Comparison of ENCODE assay signal across 23 cellular contexts in the genomic region with DNA sequence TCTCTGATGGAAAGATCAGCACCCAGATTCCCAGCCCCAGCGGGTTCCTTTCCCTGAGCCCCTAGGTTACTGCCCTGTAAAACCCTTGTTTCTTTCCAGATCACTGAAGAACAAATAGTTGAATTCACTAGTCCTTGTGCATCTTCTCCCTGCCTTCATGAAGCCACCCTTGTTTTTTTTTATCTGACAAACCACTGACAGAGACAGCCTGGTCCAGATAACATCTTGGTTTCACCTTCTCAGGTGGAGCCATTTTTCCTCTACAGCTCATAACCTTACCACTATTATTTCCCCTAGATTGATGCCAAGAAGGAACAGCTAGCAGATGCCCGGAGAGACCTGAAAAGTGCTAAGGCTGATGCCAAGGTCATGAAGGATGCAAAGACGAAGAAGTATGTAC. TPM values are rescaled to one million over a fixed set of nuclear protein-coding genes. Genes with fewer than 3 reads are reported as not detected.
DNase-seq lines count a peak whose midpoint lies in the region; ATAC-seq, FAIRE-seq and TF ChIP-seq lines count a peak whose summit lies in the region.
"Had no signal": no experiment of that assay in that cellular context is flagged by ENCODE, and none has a peak within 500 bp of the region (broad histone marks: within the 10 kb centered on the region; RNA-seq: fewer than 3 reads in every experiment).

No MANE protein-coding gene starts in this region.

- peaks cover 6% of the 10 kb centered on the region for H3K4me1 Mint-ChIP-seq in activated CD4-positive, alpha-beta T cell treated with anti-CD3 and anti-CD28 coated beads for 36 hours
- no peaks in the 10 kb centered on the region for H3K4me1 Mint-ChIP-seq in memory B cell

- CTCF ChIA-PET in activated CD4-positive, alpha-beta T cell treated with anti-CD3 and anti-CD28 coated beads for 36 hours (lab: Charles Lee) = interaction anchor here (0.5 to 1.6 kb wide), 6 partner anchors 13 to 135 kb away, joined by 3 to 9 read pairs (median 6); no protein-coding TSS in a partner anchor

- H3K36me3 Mint-ChIP-seq in activated CD4-positive, alpha-beta T cell treated with anti-CD3 and anti-CD28 coated beads for 36 hours (ENCODE audit: low read depth) = peaks cover 49% of the 10 kb centered on the region
- peaks cover 6 to 17% of the 10 kb centered on the region in 2 donors for H3K36me3 Mint-ChIP-seq in activated naive CD4-positive, alpha-beta T cell treated with anti-CD3 and anti-CD28 coated beads, Interleukin-2, amount 50 U/mL, for 72 hours
- H3K36me3 Mint-ChIP-seq in memory B cell = peaks cover 35% of the 10 kb centered on the region

- FAIRE-seq in HTR-8/SVneo (lab: Jason Lieb, UNC) = peak; percentile 54
- FAIRE-seq: H1 had no signal

- H3K9me3 Mint-ChIP-seq in activated CD4-positive, alpha-beta T cell treated with anti-CD3 and anti-CD28 coated beads for 36 hours (ENCODE audit: low read depth) = no peaks in the 10 kb centered on the region
- H3K9me3 Mint-ChIP-seq in activated naive CD4-positive, alpha-beta T cell treated with anti-CD3 and anti-CD28 coated beads, Interleukin-2, amount 50 U/mL, for 72 hours = no peaks in the 10 kb centered on the region
- H3K9me3 Mint-ChIP-seq in memory B cell = no peaks in the 10 kb centered on the region

- H3K27ac Mint-ChIP-seq in activated CD4-positive, alpha-beta T cell treated with anti-CD3 and anti-CD28 coated beads for 36 hours = peak overlapping the region; percentile 64
- H3K27ac Mint-ChIP-seq in activated naive CD4-positive, alpha-beta T cell treated with anti-CD3 and anti-CD28 coated beads, Interleukin-2, amount 50 U/mL, for 72 hours = peak overlapping the region; percentile 22 to 62
- H3K27ac Mint-ChIP-seq in memory B cell = peak overlapping the region; percentile 70

- ATAC-seq in activated CD4-positive, alpha-beta T cell treated with anti-CD3 and anti-CD28 coated beads for 36 hours = no peak
- no peak for ATAC-seq in activated naive CD4-positive, alpha-beta T cell treated with anti-CD3 and anti-CD28 coated beads, Interleukin-2, amount 50 U/mL, for 72 hours
- no peak for ATAC-seq in memory B cell (ENCODE audit: low read depth)
- ATAC-seq: left lung; sciatic nerve; stimulated activated naive CD8-positive, alpha-beta T cell treated with anti-CD3 and anti-CD28 coated beads, Interleukin-15, Interleukin-2, amounts not matched to agents 100 U/mL and 50 U/mL, for 24 hours had no signal

- TF ChIP-seq CTCF in GM10266 (IDR thresholded peaks at IDR 0.05; ENCODE audit: control insufficient read depth, insufficient read depth, low read depth, missing control alignments) = no peak

- intact Hi-C loops in activated CD4-positive, alpha-beta T cell treated with anti-CD3 and anti-CD28 coated beads for 36 hours (cut with DNase I, micrococcal nuclease) = no loop called here

- H3K27me3 Mint-ChIP-seq in activated CD4-positive, alpha-beta T cell treated with anti-CD3 and anti-CD28 coated beads for 36 hours = no peaks in the 10 kb centered on the region
- no peaks in the 10 kb centered on the region for H3K27me3 Mint-ChIP-seq in memory B cell
- H3K27me3 Mint-ChIP-seq: progenitor cell of endocrine pancreas had no signal

- H3K4me3 Mint-ChIP-seq in activated CD4-positive, alpha-beta T cell treated with anti-CD3 and anti-CD28 coated beads for 36 hours = no peak overlapping the region
- no peak overlapping the region for H3K4me3 Mint-ChIP-seq in memory B cell

- POLR2A ChIA-PET in activated CD4-positive, alpha-beta T cell treated with anti-CD3 and anti-CD28 coated beads for 36 hours (lab: Charles Lee) = no interaction called here

- no peak for DNase-seq in activated CD4-positive, alpha-beta T cell treated with anti-CD3 and anti-CD28 coated beads for 36 hours
- no peak for DNase-seq in activated CD4-positive, alpha-beta T cell treated with anti-CD3 and anti-CD28 coated beads for 48 hours
- no peak for DNase-seq in HTR-8/SVneo (ENCODE audit: insufficient read length, low spot score)
- no peak for DNase-seq in activated naive CD4-positive, alpha-beta T cell treated with anti-CD3 and anti-CD28 coated beads, Interleukin-2, amount 50 U/mL, for 72 hours (ENCODE audit: low spot score in 2 of 2)
- DNase-seq in memory B cell (ENCODE audit: low spot score in 2 of 2) = no peak
- DNase-seq in effector CD4-positive, alpha-beta T cell = no peak
- DNase-seq in NCI-H1694 (lab: John Stamatoyannopoulos, UW) = no peak
- DNase-seq in GM10266 (ENCODE audit: extremely low spot score) = no peak
- DNase-seq: 8988T; activated CD8-positive, alpha-beta memory T cell treated with anti-CD3 and anti-CD28 coated beads, Interleukin-2, amount 50 U/mL, for 48 hours; activated gamma-delta T cell treated with Interleukin-2 at 50 U/mL for 16 hours; central memory CD4-positive, alpha-beta T cell; dermis blood vessel endothelial cell; DMS153; left lung; NCI-H1436 treated with DMSO at 0.1 percent for 48 hours; NCI-H2107; NCI-H446 treated with DMSO at 0.1 percent for 48 hours; stimulated activated naive CD8-positive, alpha-beta T cell treated with anti-CD3 and anti-CD28 coated beads, Interleukin-15, Interleukin-2, amounts not matched to agents 100 U/mL and 50 U/mL, for 24 hours; uterus had no signal

RNA-seq across cellular contexts. Expression of a gene that starts 15.9 kb away (rescaled TPM):
- total RNA-seq in activated CD4-positive, alpha-beta T cell treated with anti-CD3 and anti-CD28 coated beads for 36 hours = 100 to 1,000 TPM; 185 to 230 TPM
- total RNA-seq in activated naive CD4-positive, alpha-beta T cell treated with anti-CD3 and anti-CD28 coated beads, Interleukin-2, amount 50 U/mL, for 72 hours = 100 to 1,000 TPM; 153 to 348 TPM
